1 cellular context compared by ENCODE assay signal in the genomic region with DNA sequence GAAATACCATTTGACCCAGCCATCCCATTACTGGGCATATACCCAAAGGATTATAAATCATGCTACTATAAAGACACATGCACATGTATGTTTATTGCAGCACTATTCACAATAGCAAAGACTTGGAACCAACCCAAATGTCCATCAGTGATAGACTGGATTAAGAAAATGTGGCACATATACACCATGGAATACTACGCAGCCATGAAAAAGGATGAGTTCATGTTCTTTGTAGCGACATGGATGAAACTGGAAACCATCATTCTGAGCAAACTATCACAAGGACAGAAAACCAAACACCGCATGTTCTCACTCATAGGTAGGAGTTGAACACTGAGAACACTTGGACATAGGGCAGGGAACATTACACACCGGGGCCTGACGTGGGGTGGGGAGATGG. TPM values are rescaled to one million over a fixed set of nuclear protein-coding genes. Genes with fewer than 3 reads are reported as not detected.
"Had no signal": no experiment of that assay in that cellular context is flagged by ENCODE, and none has a peak within 500 bp of the region (broad histone marks: within the 10 kb centered on the region; RNA-seq: fewer than 3 reads in every experiment).

No MANE protein-coding gene starts in this region.

RNA-seq across cellular contexts. Expression of a gene that starts 7.1 kb away (rescaled TPM):
- polyA plus RNA-seq: IgD-negative memory B cell had no signal
